ENCODE assay signal across 14 cellular contexts in genomic region chr1:161849518-161849917, GRCh38.
"Had no signal": no experiment of that assay in that cellular context is flagged by ENCODE, and none has a peak within 500 bp of the region (broad histone marks: within the 10 kb centered on the region; RNA-seq: fewer than 3 reads in every experiment).

No MANE protein-coding gene starts in this region.

- DNase-seq: activated CD4-positive, alpha-beta T cell treated with anti-CD3 and anti-CD28 coated beads for 1 hour; activated CD8-positive, alpha-beta memory T cell treated with anti-CD3 and anti-CD28 coated beads for 24 hours; amniotic stem cell; endodermal cell; foreskin keratinocyte; immature natural killer cell; SHP77; spleen; stimulated activated CD4-positive, alpha-beta T cell treated with anti-CD3 and anti-CD28 coated beads, Interleukin-1b, Interleukin-23, amount 100 ng/mL, for 48 hours; stimulated activated naive B cell treated with anti-CD40 and anti-IgM and Interleukin-4, amounts not matched to agents 10 μg/mL and 1 μg/mL and 100 μg/mL, for 72 hours; upper lobe of right lung had no signal

- H3K27ac Mint-ChIP-seq: endodermal cell; stimulated activated naive B cell treated with anti-CD40 and anti-IgM and Interleukin-4, amounts not matched to agents 10 μg/mL and 1 μg/mL and 100 μg/mL, for 72 hours had no signal

- H3K9me3 ChIP-seq: spleen, suprapubic skin, upper lobe of right lung had no signal

- H3K9me3 Mint-ChIP-seq: brain; endodermal cell; immature natural killer cell; natural killer cell treated with Interleukin-12 subunit alpha and Interleukin-12 subunit beta and Interleukin-15 and Interleukin-18, amount 100 ng/mL, for 72 hours; stimulated activated naive B cell treated with anti-CD40 and anti-IgM and Interleukin-4, amounts not matched to agents 10 μg/mL and 1 μg/mL and 100 μg/mL, for 72 hours had no signal

- H3K27me3 Mint-ChIP-seq: brain; natural killer cell treated with Interleukin-12 subunit alpha and Interleukin-12 subunit beta and Interleukin-15 and Interleukin-18, amount 100 ng/mL, for 72 hours; stimulated activated naive B cell treated with anti-CD40 and anti-IgM and Interleukin-4, amounts not matched to agents 10 μg/mL and 1 μg/mL and 100 μg/mL, for 72 hours had no signal

- ATAC-seq: foreskin keratinocyte; stimulated activated naive B cell treated with anti-CD40 and anti-IgM and Interleukin-4, amounts not matched to agents 10 μg/mL and 1 μg/mL and 100 μg/mL, for 72 hours; upper lobe of right lung had no signal

- H3K4me3 Mint-ChIP-seq: endodermal cell; immature natural killer cell; natural killer cell treated with Interleukin-12 subunit alpha and Interleukin-12 subunit beta and Interleukin-15 and Interleukin-18, amount 100 ng/mL, for 72 hours; stimulated activated naive B cell treated with anti-CD40 and anti-IgM and Interleukin-4, amounts not matched to agents 10 μg/mL and 1 μg/mL and 100 μg/mL, for 72 hours had no signal

- H3K4me1 Mint-ChIP-seq: brain; immature natural killer cell; stimulated activated naive B cell treated with anti-CD40 and anti-IgM and Interleukin-4, amounts not matched to agents 10 μg/mL and 1 μg/mL and 100 μg/mL, for 72 hours had no signal
